In the genomic region with DNA sequence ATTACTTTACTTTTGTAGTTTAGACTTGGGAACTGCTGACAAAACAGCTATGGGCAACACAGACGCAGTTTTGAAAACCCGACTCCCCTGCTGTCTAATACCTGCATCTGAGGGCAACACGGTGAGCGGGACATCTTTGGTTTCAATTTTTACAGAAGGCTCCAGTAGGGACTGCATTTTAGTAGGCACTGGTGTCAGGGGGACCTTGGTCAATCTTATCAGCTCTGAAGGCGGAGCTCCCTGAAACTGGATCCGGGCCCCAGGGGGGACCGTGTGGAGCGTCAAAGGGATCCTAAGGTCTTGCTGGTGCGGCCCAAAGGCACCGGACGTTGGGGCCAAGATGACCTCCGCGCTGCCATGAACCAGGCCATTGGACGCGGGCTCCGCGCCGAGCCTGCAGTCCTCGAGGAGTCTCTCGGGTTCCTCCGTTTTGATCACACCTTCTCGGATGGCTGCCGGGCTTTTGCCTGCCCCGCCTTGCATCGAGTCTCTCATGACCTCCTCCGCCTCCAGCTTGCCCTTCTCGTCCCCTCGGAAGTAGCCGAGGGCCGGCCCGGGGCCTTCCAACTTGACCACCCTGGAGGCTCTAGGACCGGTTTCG, we compare ENCODE assay signal across 14 cellular contexts. TPM values are rescaled to one million over a fixed set of nuclear protein-coding genes. Genes with fewer than 3 reads are reported as not detected.
DNase-seq lines count a peak whose midpoint lies in the region; ATAC-seq and TF ChIP-seq lines count a peak whose summit lies in the region.
"Had no signal": no experiment of that assay in that cellular context is flagged by ENCODE, and none has a peak within 500 bp of the region (broad histone marks: within the 10 kb centered on the region; RNA-seq: fewer than 3 reads in every experiment).

No MANE protein-coding gene starts in this region.

- H3K36me3 ChIP-seq in HUES64 (ENCODE audit: insufficient read depth, low read length): no peaks in the 10 kb centered on the region
- H3K36me3 ChIP-seq in esophagus squamous epithelium: no peaks in the 10 kb centered on the region
- H3K36me3 ChIP-seq: uterus had no signal

- WGBS in HUES64: 86% methylated on average over 33 of the region's 33 CpGs
- 71 to 95% methylated on average over 4 to 14 of the region's 33 CpGs for WGBS in esophagus squamous epithelium, 2 donors

- H3K4me3 ChIP-seq in HUES64 (ENCODE audit: low read length) (peak overlapping the region; percentile 54; the same call in 1 of the 2 replicates), esophagus squamous epithelium (peak overlapping the region; percentile 37 to 69 (median 53)), skin epidermis (peak overlapping the region in 5 of 7 experiments; percentile 24 to 41 (median 38))
- H3K4me3 ChIP-seq: SJSA1 had no signal

- peaks cover 7% of the 10 kb centered on the region for H3K36me3 Mint-ChIP-seq in Calu3 (ENCODE audit: insufficient read depth, unreplicated experiment)

- peaks cover 10% of the 10 kb centered on the region for H3K27me3 ChIP-seq in HUES64 (ENCODE audit: insufficient read depth, low read length)
- H3K27me3 ChIP-seq in esophagus squamous epithelium: peaks cover 0 to 5% (median 0%) of the 10 kb centered on the region in 4 donors
- H3K27me3 ChIP-seq: SJSA1, uterus had no signal

- H3K9me3 ChIP-seq in HUES64 (ENCODE audit: insufficient read depth, low read depth, low read length) (peaks cover 4% of the 10 kb centered on the region; the same call in 1 of the 2 replicates), esophagus squamous epithelium (no peaks in the 10 kb centered on the region)
- H3K9me3 ChIP-seq: uterus had no signal

- H3K9me3 Mint-ChIP-seq in Calu3 (ENCODE audit: low read depth, unreplicated experiment): peaks cover 14% of the 10 kb centered on the region

- H3K4me1 ChIP-seq in HUES64 (ENCODE audit: insufficient read depth, low read length) (no peaks in the 10 kb centered on the region), esophagus squamous epithelium (peaks cover 5 to 15% (median 7%) of the 10 kb centered on the region in 3 donors)
- H3K4me1 ChIP-seq: SJSA1, uterus had no signal

- DNase-seq in Calu3 (no peak), esophagus squamous epithelium (lab: John Stamatoyannopoulos, UW) (no peak), NCI-H446 treated with DMSO at 0.1 percent for 48 hours (lab: John Stamatoyannopoulos, UW) (no peak)
- DNase-seq: DMS79, MV-4-11, NCI-H524 had no signal

- BruUV-seq in Calu3 (replicated peaks; lab: Mats Ljungman, UMichigan): no TSS peak

- ATAC-seq in GM21619 (IDR thresholded peaks at IDR 0.05; ENCODE audit: unreplicated experiment) (no peak), GM21737 (IDR thresholded peaks at IDR 0.05; ENCODE audit: unreplicated experiment) (no peak)

- no peak overlapping the region for H3K9ac ChIP-seq in HUES64 (ENCODE audit: low read depth, low read length)

- CTCF ChIA-PET in Calu3 (lab: Charles Lee): no interaction called here

- H3K4me1 Mint-ChIP-seq in Calu3 (ENCODE audit: low read depth, unreplicated experiment): no peaks in the 10 kb centered on the region

- H3K4me3 Mint-ChIP-seq in Calu3 (ENCODE audit: low read depth, unreplicated experiment): peak overlapping the region; percentile 55

- no peak overlapping the region for H3K27ac Mint-ChIP-seq in Calu3 (ENCODE audit: unreplicated experiment)
- H3K27ac Mint-ChIP-seq: progenitor cell of endocrine pancreas had no signal

- H3K27ac ChIP-seq in HUES64 (ENCODE audit: low read depth, low read length): no peak overlapping the region
- peak overlapping the region in 1 of 4 donors; percentile 65 for H3K27ac ChIP-seq in esophagus squamous epithelium
- peak overlapping the region in 7 of 21 experiments; percentile 14 to 76 (median 49) for H3K27ac ChIP-seq in skin epidermis
- H3K27ac ChIP-seq: SJSA1, uterus had no signal

- no peak for TF ChIP-seq POLR2A in esophagus squamous epithelium (IDR thresholded peaks at IDR 0.05)

- no peak for TF ChIP-seq CTCF in Calu3 (IDR thresholded peaks at IDR 0.05; ENCODE audit: unreplicated experiment)
- TF ChIP-seq CTCF in esophagus squamous epithelium (IDR thresholded peaks at IDR 0.05): no peak

- no peaks in the 10 kb centered on the region for H3K27me3 Mint-ChIP-seq in Calu3 (ENCODE audit: unreplicated experiment)
- H3K27me3 Mint-ChIP-seq: progenitor cell of endocrine pancreas had no signal

- intact Hi-C loops in Calu3 (cut with micrococcal nuclease; ENCODE audit: unreplicated experiment): no loop called here
- intact Hi-C loops in esophagus squamous epithelium (cut with DNase I): no loop called here

RNA-seq across cellular contexts. Expression of a gene that starts 1.1 kb away (rescaled TPM):
- total RNA-seq in Calu3 (2022) (0.09 TPM in 1 of 2 replicates, not detected in the other), esophagus squamous epithelium (not detected)
- polyA plus RNA-seq in HUES64 (2013, experiment 1 of 2): 0.25 TPM
- 0.19 TPM for polyA plus RNA-seq in HUES64 (2013, experiment 2 of 2)
- total RNA-seq: progenitor cell of endocrine pancreas, uterus had no signal

RNA-seq across cellular contexts. Expression of a gene that starts 20.2 kb away (rescaled TPM):
- total RNA-seq in Calu3 (2022): not detected in 2 replicates
- not detected for polyA plus RNA-seq in HUES64 (2013, experiment 1 of 2)
- not detected for polyA plus RNA-seq in HUES64 (2013, experiment 2 of 2)
- not detected for total RNA-seq in esophagus squamous epithelium
- total RNA-seq: progenitor cell of endocrine pancreas, SJSA1, uterus had no signal
- polyA plus RNA-seq: esophagus had no signal
